ENCODE assay signal across 8 cellular contexts in the genomic region with DNA sequence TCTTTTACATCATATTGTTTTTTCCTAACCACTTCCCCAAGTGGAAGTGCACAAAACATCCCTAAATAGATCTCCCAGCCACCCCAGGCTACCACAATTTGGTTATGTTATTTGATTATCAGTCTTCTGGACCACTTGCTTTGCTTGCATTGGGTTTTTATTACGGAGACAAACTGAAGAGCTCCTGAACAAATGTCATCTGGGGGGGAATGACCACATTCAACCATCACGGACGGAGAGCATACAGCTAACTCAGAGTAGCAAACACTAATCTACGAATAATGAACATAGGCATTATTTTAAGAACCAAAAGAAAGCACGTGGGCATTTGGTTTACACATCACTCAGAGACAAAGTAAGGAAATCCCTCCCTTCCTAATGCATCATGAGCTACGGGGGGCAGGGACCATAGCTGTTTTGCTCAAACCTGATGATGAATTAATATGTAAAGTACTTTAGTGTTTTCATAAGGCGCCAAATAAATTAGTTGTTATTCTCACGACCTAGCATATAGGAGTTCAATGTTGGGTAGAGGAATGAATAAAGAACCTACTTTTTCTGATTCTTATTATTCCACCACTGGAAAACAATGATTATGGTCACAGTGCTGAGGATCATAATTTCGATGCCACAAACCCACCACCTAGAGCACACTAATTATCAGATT. TPM values are rescaled to one million over a fixed set of nuclear protein-coding genes. Genes with fewer than 3 reads are reported as not detected.
DNase-seq lines count a peak whose midpoint lies in the region; ATAC-seq and TF ChIP-seq lines count a peak whose summit lies in the region.

No MANE protein-coding gene starts in this region.

- peak overlapping the region; percentile 17 to 79 (median 54) for H3K9ac ChIP-seq in subcutaneous abdominal adipose tissue (ENCODE audit: low read length in 5 of 5)

- H3K4me1 ChIP-seq in ascending aorta (no peaks in the 10 kb centered on the region), subcutaneous abdominal adipose tissue (ENCODE audit: control insufficient read depth in 5 of 5, insufficient read depth in 5 of 5, low read length in 5 of 5) (peaks cover 4 to 36% (median 29%) of the 10 kb centered on the region in 5 donors)

- peak overlapping the region; percentile 55 for H3K4me3 ChIP-seq in LNCaP clone FGC (ENCODE audit: low read depth, low read length)
- peak overlapping the region; percentile 85 to 93 for H3K4me3 ChIP-seq in ascending aorta
- H3K4me3 ChIP-seq in subcutaneous abdominal adipose tissue (ENCODE audit: low read depth in 1 of 5, low read length in 5 of 5): peak overlapping the region; percentile 33 to 73 (median 71)

- ATAC-seq in GM19397 (IDR thresholded peaks at IDR 0.05; ENCODE audit: unreplicated experiment) (no peak), HG02798 (IDR thresholded peaks at IDR 0.05; ENCODE audit: poor library complexity, unreplicated experiment) (no peak)

- TF ChIP-seq CTCF in LNCaP clone FGC (IDR thresholded peaks at IDR 0.05; ENCODE audit: control insufficient read depth, extremely low read depth, insufficient read depth): no peak
- TF ChIP-seq CTCF in ascending aorta (IDR thresholded peaks at IDR 0.05): no peak

- no peaks in the 10 kb centered on the region for H3K9me3 ChIP-seq in ascending aorta
- no peaks in the 10 kb centered on the region for H3K9me3 ChIP-seq in subcutaneous abdominal adipose tissue (ENCODE audit: control insufficient read depth in 5 of 5, low read length in 5 of 5)

- H3K27me3 ChIP-seq in ascending aorta: no peaks in the 10 kb centered on the region
- no peaks in the 10 kb centered on the region for H3K27me3 ChIP-seq in subcutaneous abdominal adipose tissue (ENCODE audit: control insufficient read depth in 5 of 5, insufficient read depth in 4 of 5, low read length in 5 of 5)

- peak; percentile 51 for DNase-seq in ELR (ENCODE audit: low read depth)
- DNase-seq in LNCaP clone FGC (ENCODE audit: low read depth): no peak
- no peak for DNase-seq in ascending aorta (ENCODE audit: low spot score in 2 of 2)
- peak; percentile 75 for DNase-seq in iris pigment epithelial cell (ENCODE audit: low read depth)
- no peak for DNase-seq in NCI-H2081 (lab: John Stamatoyannopoulos, UW)

- intact Hi-C loops in ascending aorta (cut with DNase I): loop anchor here (1.0 to 10.0 kb wide), 7 partner anchors 97 to 931 kb away; partner anchors contain the start of genes FAM114A1, KLF3, PDS5A and RFC1

- H3K27ac ChIP-seq in ascending aorta (peak overlapping the region; percentile 77 to 87), subcutaneous abdominal adipose tissue (ENCODE audit: low read depth, low read length) (peak overlapping the region; percentile 96)

- H3K36me3 ChIP-seq in ascending aorta (no peaks in the 10 kb centered on the region), subcutaneous abdominal adipose tissue (ENCODE audit: control insufficient read depth in 5 of 5, insufficient read depth in 5 of 5, low read length in 5 of 5) (no peaks in the 10 kb centered on the region)

RNA-seq across cellular contexts. Expression of gene TMEM156, which starts 11.6 kb away (rescaled TPM):
- not detected for total RNA-seq in ascending aorta

RNA-seq across cellular contexts. Expression of gene KLHL5, which starts 18.2 kb away (rescaled TPM):
- 0.75 TPM for total RNA-seq in ascending aorta

Comparison
In these comparisons a context has a peak if more than half of its experiments do, and no peak if none do; other contexts are left out.
1. DNase-seq: peak in ELR (single experiment) and iris pigment epithelial cell (single experiment); none in LNCaP clone FGC (single experiment), ascending aorta (0 of 2) and NCI-H2081 (0 of 2).
2. Peak in every context shown above with its lines, with median percentiles within 50 percentile points of each other: H3K4me3 ChIP-seq.